15 cellular contexts compared by ENCODE assay signal in the genomic region with DNA sequence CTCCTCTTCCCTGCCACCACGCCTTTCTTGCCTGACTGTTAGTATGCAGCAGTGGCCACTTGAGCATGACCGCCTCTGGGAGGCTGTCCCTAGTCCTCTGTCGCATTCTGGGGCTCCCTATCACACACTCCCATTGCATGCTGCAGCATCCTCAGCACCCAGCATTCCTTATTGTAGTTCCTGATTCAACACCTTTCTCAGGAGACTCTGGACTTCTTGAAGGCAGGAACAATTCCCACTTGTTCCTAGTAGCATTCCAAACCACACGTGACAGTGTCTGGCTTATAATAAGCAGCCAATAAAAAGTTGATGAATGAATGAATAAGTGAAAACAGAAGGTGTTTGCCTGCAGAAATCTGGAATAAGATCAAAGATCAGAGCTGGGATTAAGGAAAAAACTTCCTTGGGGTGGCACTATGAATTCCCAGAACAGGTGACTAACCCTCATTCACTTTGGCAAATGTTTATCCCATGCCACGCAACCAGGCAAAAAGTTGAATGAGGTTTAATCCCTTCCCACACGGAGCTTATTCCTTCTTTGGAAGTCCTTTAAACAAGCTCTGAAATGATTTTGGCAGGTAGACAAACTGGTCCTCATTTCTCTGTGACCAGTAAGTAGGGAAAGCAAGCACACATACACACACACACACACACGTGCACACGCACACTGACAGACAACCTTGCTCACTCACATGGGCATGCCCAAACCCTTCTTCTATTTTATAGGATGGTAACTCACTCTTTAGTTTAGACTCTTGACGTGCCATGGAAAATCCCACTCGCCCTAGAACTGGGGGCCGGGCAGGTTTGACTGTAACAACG. TPM values are rescaled to one million over a fixed set of nuclear protein-coding genes. Genes with fewer than 3 reads are reported as not detected.
"Had no signal": no experiment of that assay in that cellular context is flagged by ENCODE, and none has a peak within 500 bp of the region (broad histone marks: within the 10 kb centered on the region; RNA-seq: fewer than 3 reads in every experiment).

No MANE protein-coding gene starts in this region.

- ATAC-seq: stimulated activated naive B cell treated with anti-CD40 and anti-IgM and Interleukin-4, amounts not matched to agents 10 μg/mL and 1 μg/mL and 100 μg/mL, for 72 hours had no signal

- H3K36me3 ChIP-seq: cardiac muscle cell, neural progenitor cell, ovary, transverse colon had no signal

- H3K9me3 ChIP-seq: ovary, transverse colon had no signal

- DNase-seq: activated CD4-positive, alpha-beta T cell treated with anti-CD3 and anti-CD28 coated beads, Interleukin-2, amount 50 U/mL, for 1 hour; activated CD4-positive, CD25-positive, alpha-beta regulatory T cell; activated CD8-positive, alpha-beta memory T cell treated with anti-CD3 and anti-CD28 coated beads for 24 hours; activated gamma-delta T cell treated with Interleukin-2 at 50 U/mL for 16 hours; activated naive CD8-positive, alpha-beta T cell treated with anti-CD3 and anti-CD28 coated beads for 36 hours; foreskin melanocyte; midbrain; ovary; stimulated activated CD4-positive, alpha-beta T cell treated with anti-CD3 and anti-CD28 coated beads, Interleukin-2, amount 100 ng/mL, for 48 hours; stimulated activated naive B cell treated with anti-CD40 and anti-IgM and Interleukin-4, amounts not matched to agents 10 μg/mL and 1 μg/mL and 100 μg/mL, for 72 hours; transverse colon had no signal

- H3K4me3 ChIP-seq: cardiac muscle cell, lung, neural progenitor cell, ovary, transverse colon had no signal

- H3K27me3 ChIP-seq: cardiac muscle cell, neural progenitor cell, ovary, transverse colon had no signal

- H3K9ac ChIP-seq: neural progenitor cell had no signal

- H3K27ac ChIP-seq: cardiac muscle cell, neural progenitor cell, ovary, transverse colon had no signal

- H3K4me2 ChIP-seq: neural progenitor cell had no signal

- H2AFZ ChIP-seq: neural progenitor cell had no signal

RNA-seq across cellular contexts. Expression of gene NTF3, which starts 26.5 kb away (rescaled TPM):
- total RNA-seq: activated naive CD8-positive, alpha-beta T cell treated with anti-CD3 and anti-CD28 coated beads for 36 hours; subcutaneous adipose tissue had no signal
